23 cellular contexts compared by ENCODE assay signal in the genomic region with DNA sequence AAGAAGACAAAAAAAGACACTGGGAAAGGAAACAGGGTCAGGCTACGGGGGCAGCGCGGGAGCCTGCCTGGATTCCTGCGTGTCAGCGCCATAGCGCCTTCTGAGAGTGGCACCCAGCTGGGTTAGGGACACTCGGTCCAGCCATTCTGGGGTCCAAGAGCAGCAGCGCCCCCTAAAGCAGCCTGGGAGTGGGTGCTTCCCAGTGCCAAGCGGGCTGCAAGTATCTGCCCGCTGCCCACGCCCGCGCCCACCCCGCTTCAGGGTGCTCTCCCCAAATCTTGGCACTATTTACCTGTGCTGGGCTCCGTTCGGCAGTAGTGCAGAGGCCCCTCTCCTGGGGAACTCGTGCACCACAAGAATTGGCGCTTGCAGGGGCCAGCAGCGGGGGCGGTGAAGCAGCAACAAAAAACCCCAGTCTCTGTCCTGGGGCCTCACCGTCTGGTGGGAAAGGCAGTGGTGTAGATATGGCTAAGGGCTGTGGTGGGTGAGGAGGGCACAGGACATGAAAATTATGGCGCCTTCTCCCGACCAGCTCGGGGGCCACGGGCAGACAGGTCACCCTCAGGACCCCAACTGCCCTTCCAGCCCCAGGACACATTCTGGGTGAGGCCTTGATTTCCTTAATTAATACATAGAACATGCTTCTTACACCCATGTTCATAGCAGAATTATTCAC. TPM values are rescaled to one million over a fixed set of nuclear protein-coding genes. Genes with fewer than 3 reads are reported as not detected.
DNase-seq lines count a peak whose midpoint lies in the region; ATAC-seq and TF ChIP-seq lines count a peak whose summit lies in the region.
"Had no signal": no experiment of that assay in that cellular context is flagged by ENCODE, and none has a peak within 500 bp of the region (broad histone marks: within the 10 kb centered on the region; RNA-seq: fewer than 3 reads in every experiment).

No MANE protein-coding gene starts in this region.

- TF ChIP-seq EP300 in esophagus muscularis mucosa (IDR thresholded peaks at IDR 0.05): no peak

- no peak overlapping the region for H4K8ac ChIP-seq in trophoblast cell (ENCODE audit: low read depth, low read length)

- no peak overlapping the region for H3K9ac ChIP-seq in trophoblast cell (ENCODE audit: low read length)

- WGBS in esophagus muscularis mucosa: 78% methylated on average over 16 of the region's 25 CpGs
- no CpG with 5 or more reads among the region's 25 CpGs for WGBS in trophoblast cell (ENCODE audit: extremely low coverage, insufficient coverage, insufficient read length)

- H3K27me3 Mint-ChIP-seq in activated T-helper 2 cell treated with anti-CD3 and anti-CD28 coated beads, Interferon-gamma antibody, Interleukin-2, Interleukin-4, amounts not matched to agents 10 μg/mL and 5 μg/mL and 100 μg/mL, durations not matched to agents 14 hours and 24 hours and 36 hours (ENCODE audit: low read depth): no peaks in the 10 kb centered on the region
- H3K27me3 Mint-ChIP-seq: activated CD4-positive, alpha-beta T cell treated with anti-CD3 and anti-CD28 coated beads, Interleukin-2, amount 10 ng/mL, durations not matched to agents 24 days and 14 days; stimulated activated naive CD8-positive, alpha-beta T cell treated with anti-CD3 and anti-CD28 coated beads, Interleukin-15, amount 100 ng/mL, for 72 hours had no signal

- no peak overlapping the region for H2BK120ac ChIP-seq in trophoblast cell (ENCODE audit: insufficient read depth, low read length, poor library complexity)

- H3K9me3 ChIP-seq in esophagus muscularis mucosa (no peaks in the 10 kb centered on the region), trophoblast cell (ENCODE audit: insufficient read depth, low read depth, low read length) (no peaks in the 10 kb centered on the region)
- H3K9me3 ChIP-seq: breast epithelium, left lung, mucosa of descending colon, neutrophil, spleen had no signal

- no peak overlapping the region for H3K27ac ChIP-seq in 22Rv1
- peak overlapping the region; percentile 90 to 96 (median 93) for H3K27ac ChIP-seq in esophagus muscularis mucosa (replicated peaks in 1 of 4)
- no peak overlapping the region for H3K27ac ChIP-seq in trophoblast cell (ENCODE audit: low read depth, low read length)
- H3K27ac ChIP-seq: breast epithelium, neutrophil had no signal

- no peak overlapping the region for H4K91ac ChIP-seq in trophoblast cell (ENCODE audit: low read depth, low read length)

- no peak overlapping the region for H2BK5ac ChIP-seq in trophoblast cell (ENCODE audit: low read depth, low read length, poor library complexity)

- H3K36me3 ChIP-seq in H7 (replicated peaks; ENCODE audit: control insufficient read depth, insufficient read depth, low read length) (no peaks in the 10 kb centered on the region), esophagus muscularis mucosa (no peaks in the 10 kb centered on the region), trophoblast cell (ENCODE audit: control insufficient read depth in 1 of 2, insufficient read depth in 2 of 2, low read length in 2 of 2) (no peaks in the 10 kb centered on the region)
- H3K36me3 ChIP-seq: breast epithelium, left lung, neutrophil, spleen had no signal

- no peak for TF ChIP-seq POLR2A in esophagus muscularis mucosa (IDR thresholded peaks at IDR 0.05; ENCODE audit: low read depth)

- ATAC-seq in GM18502 (IDR thresholded peaks at IDR 0.05; ENCODE audit: poor library complexity, unreplicated experiment): no peak
- ATAC-seq: left lung; mucosa of descending colon; stimulated activated naive CD8-positive, alpha-beta T cell treated with anti-CD3 and anti-CD28 coated beads, Interleukin-15, amount 100 ng/mL, for 72 hours had no signal

- DNase-seq in H7: peak; percentile 77
- DNase-seq in esophagus muscularis mucosa (ENCODE audit: extremely low spot score): no peak
- DNase-seq in trophoblast cell: no peak
- DNase-seq in NCI-H345 treated with DMSO at 0.1 percent for 48 hours (lab: John Stamatoyannopoulos, UW; ENCODE audit: unreplicated experiment): no peak
- no peak for DNase-seq in activated T-helper 2 cell treated with anti-CD3 and anti-CD28 coated beads, Interferon-gamma antibody, Interleukin-2, Interleukin-4, amounts not matched to agents 10 μg/mL and 5 μg/mL and 100 μg/mL, durations not matched to agents 14 hours and 24 hours and 36 hours (ENCODE audit: low spot score)
- DNase-seq: activated CD4-positive, alpha-beta T cell treated with anti-CD3 and anti-CD28 coated beads, Interleukin-2, amount 10 ng/mL, durations not matched to agents 24 days and 14 days; activated gamma-delta T cell treated with Interleukin-2 at 50 U/mL for 16 hours; amniotic stem cell; C1 segment of cervical spinal cord; cortex of kidney; head of caudate nucleus; mucosa of descending colon; NCI-H1436 treated with DMSO at 0.1 percent for 48 hours; NCI-H524 treated with DMSO at 0.1 percent for 48 hours; spleen; stimulated activated CD4-positive, alpha-beta T cell treated with anti-CD3 and anti-CD28 coated beads, Interleukin-4, amount 100 ng/mL, for 1 hour; stimulated activated naive CD8-positive, alpha-beta T cell treated with anti-CD3 and anti-CD28 coated beads, Interleukin-15, amount 100 ng/mL, for 72 hours had no signal

- H3K4me1 Mint-ChIP-seq in activated T-helper 2 cell treated with anti-CD3 and anti-CD28 coated beads, Interferon-gamma antibody, Interleukin-2, Interleukin-4, amounts not matched to agents 10 μg/mL and 5 μg/mL and 100 μg/mL, durations not matched to agents 14 hours and 24 hours and 36 hours (ENCODE audit: low read depth): peaks cover 35% of the 10 kb centered on the region

- intact Hi-C loops in esophagus muscularis mucosa (cut with DNase I): no loop called here
- intact Hi-C loops in activated T-helper 2 cell treated with anti-CD3 and anti-CD28 coated beads, Interferon-gamma antibody, Interleukin-2, Interleukin-4, amounts not matched to agents 10 μg/mL and 5 μg/mL and 100 μg/mL, durations not matched to agents 14 hours and 24 hours and 36 hours (cut with micrococcal nuclease): no loop called here

- TF ChIP-seq CTCF in 22Rv1 (IDR thresholded peaks at IDR 0.05) (peak; percentile 17; the same call in 1 of the 2 replicates), esophagus muscularis mucosa (IDR thresholded peaks at IDR 0.05) (no peak)

- H3K23ac ChIP-seq in trophoblast cell (ENCODE audit: low read length): no peak overlapping the region

- no peaks in the 10 kb centered on the region for H3K79me2 ChIP-seq in trophoblast cell (ENCODE audit: control insufficient read depth, insufficient read depth, low read length, poor library complexity)

- no peak overlapping the region for H3K18ac ChIP-seq in trophoblast cell (ENCODE audit: low read length)

- no peak overlapping the region for H3K4me3 Mint-ChIP-seq in activated T-helper 2 cell treated with anti-CD3 and anti-CD28 coated beads, Interferon-gamma antibody, Interleukin-2, Interleukin-4, amounts not matched to agents 10 μg/mL and 5 μg/mL and 100 μg/mL, durations not matched to agents 14 hours and 24 hours and 36 hours (ENCODE audit: low read depth)
- H3K4me3 Mint-ChIP-seq: activated CD4-positive, alpha-beta T cell treated with anti-CD3 and anti-CD28 coated beads, Interleukin-2, amount 10 ng/mL, durations not matched to agents 24 days and 14 days; stimulated activated naive CD8-positive, alpha-beta T cell treated with anti-CD3 and anti-CD28 coated beads, Interleukin-15, amount 100 ng/mL, for 72 hours; T-helper 1 cell treated with Interleukin-12 subunit alpha and Interleukin-12 subunit beta and Interleukin-4 antibody, amounts not matched to agents 30 μg/mL and 1 μg/mL, for 36 hours had no signal

- no peak overlapping the region for H2AK5ac ChIP-seq in trophoblast cell (ENCODE audit: low read length)

- H3K14ac ChIP-seq in trophoblast cell (ENCODE audit: low read length): no peak overlapping the region

- H3K4me1 ChIP-seq in esophagus muscularis mucosa (peaks cover 19 to 70% (median 69%) of the 10 kb centered on the region in 4 donors), trophoblast cell (ENCODE audit: control insufficient read depth in 1 of 2, insufficient read depth in 2 of 2, low read length in 2 of 2) (peaks cover 7 to 14% of the 10 kb centered on the region in 2 experiments)
- H3K4me1 ChIP-seq: breast epithelium had no signal

- H3K27me3 ChIP-seq in H7 (ENCODE audit: control insufficient read depth, insufficient read depth, low read length) (peaks cover 2% of the 10 kb centered on the region; the same call in 1 of the 2 replicates), esophagus muscularis mucosa (no peaks in the 10 kb centered on the region), trophoblast cell (ENCODE audit: insufficient read depth, low read length) (no peaks in the 10 kb centered on the region)
- H3K27me3 ChIP-seq: breast epithelium, left lung, neutrophil, spleen had no signal

- H3K36me3 Mint-ChIP-seq in activated T-helper 2 cell treated with anti-CD3 and anti-CD28 coated beads, Interferon-gamma antibody, Interleukin-2, Interleukin-4, amounts not matched to agents 10 μg/mL and 5 μg/mL and 100 μg/mL, durations not matched to agents 14 hours and 24 hours and 36 hours (ENCODE audit: low read depth): no peaks in the 10 kb centered on the region

- no peak overlapping the region for H3K4me2 ChIP-seq in trophoblast cell (ENCODE audit: low read length)

- H2AFZ ChIP-seq in trophoblast cell (ENCODE audit: insufficient read depth, low read length, poor library complexity): no peak overlapping the region

- H3K4ac ChIP-seq in trophoblast cell (ENCODE audit: low read depth, low read length): no peak overlapping the region

- H3K4me3 ChIP-seq in H7 (ENCODE audit: insufficient read depth, low read depth, low read length) (no peak overlapping the region), esophagus muscularis mucosa (no peak overlapping the region), trophoblast cell (ENCODE audit: low read depth, low read length) (no peak overlapping the region)
- H3K4me3 ChIP-seq: breast epithelium, left lung, mucosa of descending colon, spleen had no signal

- no peaks in the 10 kb centered on the region for H3K79me1 ChIP-seq in trophoblast cell (ENCODE audit: low read length)

- H3K9me3 Mint-ChIP-seq in activated T-helper 2 cell treated with anti-CD3 and anti-CD28 coated beads, Interferon-gamma antibody, Interleukin-2, Interleukin-4, amounts not matched to agents 10 μg/mL and 5 μg/mL and 100 μg/mL, durations not matched to agents 14 hours and 24 hours and 36 hours: no peaks in the 10 kb centered on the region
- H3K9me3 Mint-ChIP-seq: activated CD4-positive, alpha-beta T cell treated with anti-CD3 and anti-CD28 coated beads, Interleukin-2, amount 10 ng/mL, durations not matched to agents 24 days and 14 days; stimulated activated naive CD8-positive, alpha-beta T cell treated with anti-CD3 and anti-CD28 coated beads, Interleukin-15, amount 100 ng/mL, for 72 hours; T-helper 1 cell treated with Interleukin-12 subunit alpha and Interleukin-12 subunit beta and Interleukin-4 antibody, amounts not matched to agents 30 μg/mL and 1 μg/mL, for 36 hours had no signal

- no peak overlapping the region for H3K27ac Mint-ChIP-seq in activated T-helper 2 cell treated with anti-CD3 and anti-CD28 coated beads, Interferon-gamma antibody, Interleukin-2, Interleukin-4, amounts not matched to agents 10 μg/mL and 5 μg/mL and 100 μg/mL, durations not matched to agents 14 hours and 24 hours and 36 hours
- H3K27ac Mint-ChIP-seq: activated CD4-positive, alpha-beta T cell treated with anti-CD3 and anti-CD28 coated beads, Interleukin-2, amount 10 ng/mL, durations not matched to agents 24 days and 14 days; stimulated activated naive CD8-positive, alpha-beta T cell treated with anti-CD3 and anti-CD28 coated beads, Interleukin-15, amount 100 ng/mL, for 72 hours; T-helper 1 cell treated with Interleukin-12 subunit alpha and Interleukin-12 subunit beta and Interleukin-4 antibody, amounts not matched to agents 30 μg/mL and 1 μg/mL, for 36 hours had no signal

- peak overlapping the region; percentile 2 for H2BK12ac ChIP-seq in trophoblast cell (ENCODE audit: low read length)

- H4K12ac ChIP-seq in trophoblast cell (ENCODE audit: low read depth, low read length): no peak overlapping the region

RNA-seq across cellular contexts. Expression of a gene that starts 24.1 kb away (rescaled TPM):
- 82.6 and 97.1 TPM in 2 replicates for total RNA-seq in H7 (2014; rRNA removed; shearing (Covaris generic))
- 100 to 1,000 TPM in 1 of 4 donors, 10 to 100 TPM in 3; 82.3 to 157 (median 85.1) TPM for total RNA-seq in esophagus muscularis mucosa
- polyA plus RNA-seq in trophoblast cell (2013): 46.6 and 47.2 TPM in 2 replicates
- total RNA-seq in activated T-helper 2 cell treated with anti-CD3 and anti-CD28 coated beads, Interferon-gamma antibody, Interleukin-2, Interleukin-4, amounts not matched to agents 10 μg/mL and 5 μg/mL and 100 μg/mL, durations not matched to agents 14 hours and 24 hours and 36 hours: 187 and 191 TPM in 2 replicates

Comparison
In these comparisons a context has a peak if more than half of its experiments do, and no peak if none do; other contexts are left out.
1. H3K27ac ChIP-seq: peak in esophagus muscularis mucosa (4 of 4); none in 22Rv1 (single experiment) and trophoblast cell (single experiment).